25 cellular contexts compared by ENCODE assay signal in the genomic region with DNA sequence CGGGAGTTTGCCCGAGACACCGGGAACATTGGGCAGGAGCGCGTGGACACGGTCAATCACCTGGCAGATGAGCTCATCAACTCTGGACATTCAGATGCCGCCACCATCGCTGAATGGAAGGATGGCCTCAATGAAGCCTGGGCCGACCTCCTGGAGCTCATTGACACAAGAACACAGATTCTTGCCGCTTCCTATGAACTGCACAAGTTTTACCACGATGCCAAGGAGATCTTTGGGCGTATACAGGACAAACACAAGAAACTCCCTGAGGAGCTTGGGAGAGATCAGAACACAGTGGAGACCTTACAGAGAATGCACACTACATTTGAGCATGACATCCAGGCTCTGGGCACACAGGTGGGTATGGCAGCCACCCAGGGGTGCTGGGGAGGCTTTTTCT.
"Had no signal": no experiment of that assay in that cellular context is flagged by ENCODE, and none has a peak within 500 bp of the region (broad histone marks: within the 10 kb centered on the region; RNA-seq: fewer than 3 reads in every experiment).

No MANE protein-coding gene starts in this region.

- DNase-seq: activated CD4-positive, alpha-beta memory T cell treated with anti-CD3 and anti-CD28 coated beads for 36 hours; activated CD4-positive, alpha-beta T cell treated with anti-CD3 and anti-CD28 coated beads, Interleukin-2, amount 10 ng/mL, durations not matched to agents 24 days and 14 days; activated CD4-positive, CD25-positive, alpha-beta regulatory T cell treated with anti-CD3 and anti-CD28 coated beads, Interleukin-2, amount 50 U/mL, for 72 hours; activated CD8-positive, alpha-beta memory T cell treated with anti-CD3 and anti-CD28 coated beads, Interleukin-2, amount 50 U/mL, for 4 hours; activated effector memory CD4-positive, alpha-beta T cell treated with anti-CD3 and anti-CD28 coated beads, Interleukin-2, amount 50 U/mL, for 16 hours; activated naive CD4-positive, alpha-beta T cell treated with anti-CD3 and anti-CD28 coated beads for 36 hours; activated naive CD8-positive, alpha-beta T cell treated with anti-CD3 and anti-CD28 coated beads, Interleukin-2, amount 50 U/mL, for 24 hours; activated T-cell treated with anti-CD3 and anti-CD28 coated beads, Interleukin-2, amount 50 U/mL, for 1 hour; amygdala; central memory CD4-positive, alpha-beta T cell; kidney glomerular epithelial cell; lower lobe of right lung; mucosa of descending colon; right cardiac atrium; spleen; stimulated activated naive CD8-positive, alpha-beta T cell treated with anti-CD3 and anti-CD28 coated beads, Interleukin-15, Interleukin-2, amounts not matched to agents 100 U/mL and 50 U/mL, for 24 hours; T1000; testis; transverse colon; WERI-Rb-1 had no signal

- ATAC-seq: activated naive CD8-positive, alpha-beta T cell treated with anti-CD3 and anti-CD28 coated beads, Interleukin-2, amount 50 U/mL, for 24 hours; left lobe of liver; lower lobe of right lung; mucosa of descending colon; natural killer cell treated with Interleukin-12 subunit alpha and Interleukin-12 subunit beta and Interleukin-15 and Interleukin-18, amount 100 ng/mL, for 72 hours; right cardiac atrium; stimulated activated naive CD8-positive, alpha-beta T cell treated with anti-CD3 and anti-CD28 coated beads, Interleukin-15, Interleukin-2, amounts not matched to agents 100 U/mL and 50 U/mL, for 24 hours had no signal

- FAIRE-seq: frontal cortex had no signal

- H3K4me1 ChIP-seq: lower lobe of right lung, transverse colon had no signal

- H3K9me3 ChIP-seq: lower lobe of right lung, mucosa of descending colon, spleen, testis, transverse colon had no signal

- H3K27me3 Mint-ChIP-seq: activated CD4-positive, alpha-beta memory T cell treated with anti-CD3 and anti-CD28 coated beads for 36 hours; activated CD4-positive, alpha-beta T cell treated with anti-CD3 and anti-CD28 coated beads, Interleukin-2, amount 10 ng/mL, durations not matched to agents 24 days and 14 days; activated naive CD8-positive, alpha-beta T cell treated with anti-CD3 and anti-CD28 coated beads, Interleukin-2, amount 50 U/mL, for 24 hours; dendritic cell treated with granulocyte-macrophage colony-stimulating factor and Interleukin-4, amounts not matched to agents 40 ng/mL and 50 ng/mL, for 4 days; natural killer cell treated with Interleukin-12 subunit alpha and Interleukin-12 subunit beta and Interleukin-15 and Interleukin-18, amount 100 ng/mL, for 72 hours had no signal

- H3K27me3 ChIP-seq: spleen, testis, transverse colon had no signal

- H3K4me3 Mint-ChIP-seq: activated CD4-positive, alpha-beta memory T cell treated with anti-CD3 and anti-CD28 coated beads for 36 hours; activated CD4-positive, alpha-beta T cell treated with anti-CD3 and anti-CD28 coated beads, Interleukin-2, amount 10 ng/mL, durations not matched to agents 24 days and 14 days; activated naive CD4-positive, alpha-beta T cell treated with anti-CD3 and anti-CD28 coated beads for 36 hours; activated naive CD8-positive, alpha-beta T cell treated with anti-CD3 and anti-CD28 coated beads, Interleukin-2, amount 50 U/mL, for 24 hours; activated T-helper 1 cell treated with anti-CD3 and anti-CD28 coated beads, Interleukin-12 subunit alpha, Interleukin-12 subunit beta, Interleukin-2, Interleukin-4 antibody, amounts not matched to agents 30 ng/mL and 10 ng/mL and 1 ng/mL, durations not matched to agents 14 hours and 24 hours and 36 hours; dendritic cell treated with granulocyte-macrophage colony-stimulating factor and Interleukin-4, amounts not matched to agents 40 ng/mL and 50 ng/mL, for 4 days; natural killer cell treated with Interleukin-12 subunit alpha and Interleukin-12 subunit beta and Interleukin-15 and Interleukin-18, amount 100 ng/mL, for 72 hours had no signal

- H3K27ac ChIP-seq: lower lobe of right lung, spleen, testis, transverse colon, WERI-Rb-1 had no signal

- H3K4me3 ChIP-seq: lower lobe of right lung, mucosa of descending colon, spleen, testis, transverse colon had no signal

- H3K9me3 Mint-ChIP-seq: activated CD4-positive, alpha-beta memory T cell treated with anti-CD3 and anti-CD28 coated beads for 36 hours; activated CD4-positive, alpha-beta T cell treated with anti-CD3 and anti-CD28 coated beads, Interleukin-2, amount 10 ng/mL, durations not matched to agents 24 days and 14 days; activated naive CD4-positive, alpha-beta T cell treated with anti-CD3 and anti-CD28 coated beads for 36 hours; activated naive CD8-positive, alpha-beta T cell treated with anti-CD3 and anti-CD28 coated beads, Interleukin-2, amount 50 U/mL, for 24 hours; activated T-helper 1 cell treated with anti-CD3 and anti-CD28 coated beads, Interleukin-12 subunit alpha, Interleukin-12 subunit beta, Interleukin-2, Interleukin-4 antibody, amounts not matched to agents 30 ng/mL and 10 ng/mL and 1 ng/mL, durations not matched to agents 14 hours and 24 hours and 36 hours; dendritic cell treated with granulocyte-macrophage colony-stimulating factor and Interleukin-4, amounts not matched to agents 40 ng/mL and 50 ng/mL, for 4 days; natural killer cell treated with Interleukin-12 subunit alpha and Interleukin-12 subunit beta and Interleukin-15 and Interleukin-18, amount 100 ng/mL, for 72 hours had no signal

- H3K27ac Mint-ChIP-seq: activated CD4-positive, alpha-beta memory T cell treated with anti-CD3 and anti-CD28 coated beads for 36 hours; activated CD4-positive, alpha-beta T cell treated with anti-CD3 and anti-CD28 coated beads, Interleukin-2, amount 10 ng/mL, durations not matched to agents 24 days and 14 days; activated naive CD4-positive, alpha-beta T cell treated with anti-CD3 and anti-CD28 coated beads for 36 hours; activated naive CD8-positive, alpha-beta T cell treated with anti-CD3 and anti-CD28 coated beads, Interleukin-2, amount 50 U/mL, for 24 hours; activated T-helper 1 cell treated with anti-CD3 and anti-CD28 coated beads, Interleukin-12 subunit alpha, Interleukin-12 subunit beta, Interleukin-2, Interleukin-4 antibody, amounts not matched to agents 30 ng/mL and 10 ng/mL and 1 ng/mL, durations not matched to agents 14 hours and 24 hours and 36 hours; dendritic cell treated with granulocyte-macrophage colony-stimulating factor and Interleukin-4, amounts not matched to agents 40 ng/mL and 50 ng/mL, for 4 days; natural killer cell treated with Interleukin-12 subunit alpha and Interleukin-12 subunit beta and Interleukin-15 and Interleukin-18, amount 100 ng/mL, for 72 hours had no signal
